ENCODE assay signal across 8 cellular contexts in the genomic region with DNA sequence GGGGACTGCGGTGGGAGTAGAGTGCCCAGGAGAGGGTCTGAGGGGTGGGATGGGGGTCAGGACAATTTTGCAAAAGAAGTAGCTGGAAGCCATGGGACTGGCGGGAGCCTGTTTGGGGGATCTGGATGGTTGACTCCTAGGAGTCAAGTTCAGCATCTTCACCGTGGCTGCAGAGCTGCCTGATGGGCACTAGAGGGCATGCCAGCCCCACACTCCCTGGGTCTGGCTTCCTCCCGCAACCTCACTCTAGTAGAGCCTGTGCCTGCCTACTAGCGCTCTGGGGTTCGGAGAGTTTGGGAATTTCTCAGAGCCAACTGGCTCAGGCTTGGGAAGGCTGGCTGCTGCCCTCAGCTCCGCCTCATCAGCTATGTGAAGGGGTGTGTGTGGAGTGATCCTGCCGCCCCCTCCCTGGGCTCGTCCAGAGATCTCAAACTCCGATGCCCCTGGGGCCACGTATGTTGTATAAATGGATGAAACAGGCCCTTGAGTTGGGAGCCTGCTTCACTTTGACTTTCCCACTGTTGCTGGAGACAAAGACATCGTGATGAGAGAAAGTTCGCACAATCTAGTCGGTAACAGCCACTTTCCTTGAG. TPM values are rescaled to one million over a fixed set of nuclear protein-coding genes. Genes with fewer than 3 reads are reported as not detected.
DNase-seq lines count a peak whose midpoint lies in the region; ATAC-seq, FAIRE-seq and TF ChIP-seq lines count a peak whose summit lies in the region.

No MANE protein-coding gene starts in this region.

- in situ Hi-C loops in Panc1 (cut with HindIII; ENCODE audit: low pct_unique_long_range_greater_than_20kb, low sequenced_read_pairs): no loop called here

- 45% methylated on average over 11 of the region's 14 CpGs for WGBS in A549 (ENCODE audit: missing lambda C conversion rate)
- WGBS in testis, 2 donors: 72 to 80% methylated on average over 11 to 13 of the region's 14 CpGs

- CTCF ChIA-PET in A549 (lab: Yijun Ruan, JAX) (interaction anchor here (0.6 to 9.9 kb wide), 50 partner anchors 8 to 602 kb away, joined by 3 to 123 read pairs (median 4); a partner anchor contains a TSS), Panc1 (lab: Charles Lee) (interaction anchor here (0.6 to 0.7 kb wide), 2 partner anchors 16 to 934 kb away, joined by 3 to 6 read pairs; no protein-coding TSS in a partner anchor)

- H3K36me3 Mint-ChIP-seq in activated T-cell treated with anti-CD3 and anti-CD28 coated beads, Interleukin-2, amount 50 U/mL, for 72 hours (ENCODE audit: insufficient read depth in 2 of 2): peaks cover 4 to 6% of the 10 kb centered on the region in 2 donors

- FAIRE-seq in A549 (lab: Jason Lieb, UNC) (peak; percentile 84), GM12891 (lab: Jason Lieb, UNC) (peak; percentile 96)

- no peaks in the 10 kb centered on the region for H3K9me3 Mint-ChIP-seq in activated T-cell treated with anti-CD3 and anti-CD28 coated beads, Interleukin-2, amount 50 U/mL, for 72 hours

- H3K27ac ChIP-seq in A549 (no peak overlapping the region), Panc1 (ENCODE audit: low read length) (no peak overlapping the region), neural cell (ENCODE audit: low read length) (no peak overlapping the region), testis (no peak overlapping the region)

- H3K4me2 ChIP-seq in A549: no peak overlapping the region
- H3K4me2 ChIP-seq in neural cell (ENCODE audit: low read length): no peak overlapping the region

- no peaks in the 10 kb centered on the region for H3K36me3 ChIP-seq in Panc1 (ENCODE audit: control insufficient read depth, insufficient read depth, low read length)
- no peaks in the 10 kb centered on the region for H3K36me3 ChIP-seq in neural cell (ENCODE audit: insufficient read depth, low read length)
- no peaks in the 10 kb centered on the region for H3K36me3 ChIP-seq in testis (ENCODE audit: low read depth, missing control alignments)

- H3K4me1 ChIP-seq in A549 (no peaks in the 10 kb centered on the region), Panc1 (ENCODE audit: control insufficient read depth, insufficient read depth, low read length) (no peaks in the 10 kb centered on the region), testis (no peaks in the 10 kb centered on the region)

- TF ChIP-seq POLR2A in A549 (IDR thresholded peaks at IDR 0.05; ENCODE audit: low read length): no peak
- TF ChIP-seq POLR2A in GM12891 (IDR thresholded peaks at IDR 0.05; ENCODE audit: low read depth, low read length): no peak
- no peak for TF ChIP-seq POLR2A in testis (IDR thresholded peaks at IDR 0.05)

- BruUV-seq in Panc1 (replicated peaks; lab: Mats Ljungman, UMichigan): TSS peak; percentile 90

- TF ChIP-seq EP300 in A549 (IDR thresholded peaks at IDR 0.05) (no peak), neural cell (conservative IDR thresholded peaks at IDR 0.05; ENCODE audit: poor library complexity, severe bottlenecking) (no peak)

- H3K79me2 ChIP-seq in neural cell (replicated peaks; ENCODE audit: insufficient read depth, low read length): no peaks in the 10 kb centered on the region

- H3K4me3 Mint-ChIP-seq in activated T-cell treated with anti-CD3 and anti-CD28 coated beads, Interleukin-2, amount 50 U/mL, for 72 hours: peak overlapping the region; percentile 38 to 57

- peaks cover 45% of the 10 kb centered on the region for H3K4me1 Mint-ChIP-seq in activated T-cell treated with anti-CD3 and anti-CD28 coated beads, Interleukin-2, amount 50 U/mL, for 72 hours (ENCODE audit: low read depth)

- TF ChIP-seq CTCF in A549 (IDR thresholded peaks at IDR 0.05) (peak; percentile 79), Panc1 (IDR thresholded peaks at IDR 0.05) (peak; percentile 97), neural cell (IDR thresholded peaks at IDR 0.05; ENCODE audit: poor library complexity, severe bottlenecking) (peak; percentile 91), testis (IDR thresholded peaks at IDR 0.05) (peak; percentile 43 to 78 (median 66))

- POLR2A ChIA-PET in A549 (lab: Yijun Ruan, JAX) (interaction anchor here (0.7 kb wide), 2 partner anchors 11 to 609 kb away, joined by 3 read pairs; a partner anchor contains a TSS), Panc1 (lab: Charles Lee) (no interaction called here)

- ATAC-seq in A549 (peak; percentile 77 to 87), Panc1 (peak; percentile 83)
- ATAC-seq in activated T-cell treated with anti-CD3 and anti-CD28 coated beads, Interleukin-2, amount 50 U/mL, for 72 hours (replicated peaks in 1 of 2): peak; percentile 44 to 50

- H3K9me2 ChIP-seq in neural cell (ENCODE audit: insufficient read depth, low read length): no peaks in the 10 kb centered on the region

- no peaks in the 10 kb centered on the region for H3F3A ChIP-seq in neural cell (ENCODE audit: insufficient read depth, low read length, poor library complexity, severe bottlenecking)

- TF ChIP-seq RAD21 in A549 (conservative IDR thresholded peaks at IDR 0.05 in 1 of 2, IDR thresholded peaks at IDR 0.05 in 1 of 2): peak; percentile 80 to 83
- peak; percentile 94 for TF ChIP-seq RAD21 in neural cell (conservative IDR thresholded peaks at IDR 0.05)

- no peaks in the 10 kb centered on the region for H3K27me3 Mint-ChIP-seq in activated T-cell treated with anti-CD3 and anti-CD28 coated beads, Interleukin-2, amount 50 U/mL, for 72 hours (ENCODE audit: low read depth)

- H3K9me3 ChIP-seq in A549 (no peaks in the 10 kb centered on the region), Panc1 (ENCODE audit: control insufficient read depth, insufficient read depth, low read depth, low read length) (no peaks in the 10 kb centered on the region), neural cell (ENCODE audit: low read length) (no peaks in the 10 kb centered on the region), testis (no peaks in the 10 kb centered on the region)

- no peak overlapping the region for H2AFZ ChIP-seq in neural cell (ENCODE audit: low read depth, low read length)

- H3K4me3 ChIP-seq in A549 (no peak overlapping the region), Panc1 (ENCODE audit: low read depth in 2 of 2, low read length in 2 of 2) (no peak overlapping the region), neural cell (ENCODE audit: low read length) (no peak overlapping the region), testis (no peak overlapping the region)

- H4K20me1 ChIP-seq in neural cell (ENCODE audit: insufficient read depth): no peaks in the 10 kb centered on the region

- H3K27me3 ChIP-seq in Panc1 (ENCODE audit: control insufficient read depth, insufficient read depth, low read length) (no peaks in the 10 kb centered on the region), neural cell (ENCODE audit: insufficient read depth, low read depth, low read length) (no peaks in the 10 kb centered on the region), testis (no peaks in the 10 kb centered on the region)

- H3K27ac Mint-ChIP-seq in activated T-cell treated with anti-CD3 and anti-CD28 coated beads, Interleukin-2, amount 50 U/mL, for 72 hours: no peak overlapping the region

- no peak overlapping the region for H3K9ac ChIP-seq in neural cell (ENCODE audit: low read length)

- DNase-seq in A549 (ENCODE audit: low read depth in 1 of 2, low spot score in 1 of 2): peak; percentile 77 to 78
- DNase-seq in GM12891 (ENCODE audit: insufficient read length, low spot score): peak; percentile 73
- DNase-seq in HK-2 (ENCODE audit: unreplicated experiment): peak; percentile 40
- peak; percentile 41 for DNase-seq in Panc1 (ENCODE audit: low read depth, low spot score)
- peak; percentile 66 to 69 for DNase-seq in activated T-cell treated with anti-CD3 and anti-CD28 coated beads, Interleukin-2, amount 50 U/mL, for 72 hours
- peak; percentile 69 for DNase-seq in fibroblast of gingiva (ENCODE audit: low read depth)
- peak; percentile 82 for DNase-seq in testis

- intact Hi-C loops in Panc1 (cut with micrococcal nuclease; ENCODE audit: unreplicated experiment) (no loop called here), testis (cut with DNase I; ENCODE audit: low total_unique reads) (no loop called here)

RNA-seq across cellular contexts. Expression of a gene that starts 10.8 kb away (rescaled TPM):
- 33.7 and 35.6 TPM in 2 replicates for polyA plus RNA-seq in A549 (2011; rRNA removed)
- polyA plus RNA-seq in A549 (2012; cell fraction: cytosol; rRNA removed): 37.8 and 52.9 TPM in 2 replicates
- 71.4 and 73.3 TPM in 2 replicates for polyA plus RNA-seq in A549 (2012; cell fraction: nucleus; rRNA removed)
- polyA plus RNA-seq in A549 (2017; fragmentation: RNase III; extraction: RNeasy Plus Mini Kit Qiagen cat#74134 plus additional on column Dnase treatment): 45.7 to 49.4 TPM (median 47.4 TPM) in 3 replicates
- polyA minus RNA-seq in A549 (2011; rRNA and poly(A)+ RNA removed): 72.8 and 73.0 TPM in 2 replicates
- 8.9 TPM for polyA plus RNA-seq in GM12891 (2012; ENCODE audit: low read depth, missing spikeins)
- 64.7 TPM for total RNA-seq in Panc1 (2021; ENCODE audit: unreplicated experiment)
- polyA plus RNA-seq in Panc1 (2012; ENCODE audit: insufficient read length): 61.7 TPM
- 10 to 100 TPM; 25.3 to 31.8 TPM for total RNA-seq in activated T-cell treated with anti-CD3 and anti-CD28 coated beads, Interleukin-2, amount 50 U/mL, for 72 hours
- 66.1 and 66.4 TPM in 2 replicates for polyA plus RNA-seq in neural cell
- polyA minus RNA-seq in neural cell: 48.5 and 48.7 TPM in 2 replicates
- total RNA-seq in testis: 10 to 100 TPM; 31.7 to 51.7 TPM
- polyA plus RNA-seq in testis (ENCODE audit: insufficient read depth, low read depth, low replicate concordance): 57.0 TPM

RNA-seq across cellular contexts. Expression of a gene that starts 27.6 kb away (rescaled TPM):
- not detected in 2 replicates for polyA plus RNA-seq in A549 (2011; rRNA removed)
- not detected in 2 replicates for polyA plus RNA-seq in A549 (2012; cell fraction: cytosol; rRNA removed)
- polyA plus RNA-seq in A549 (2012; cell fraction: nucleus; rRNA removed): not detected in 2 replicates
- polyA plus RNA-seq in A549 (2017; fragmentation: RNase III; extraction: RNeasy Plus Mini Kit Qiagen cat#74134 plus additional on column Dnase treatment): not detected in 3 replicates
- not detected in 2 replicates for polyA minus RNA-seq in A549 (2011; rRNA and poly(A)+ RNA removed)
- polyA plus RNA-seq in GM12891 (2012; ENCODE audit: low read depth, missing spikeins): not detected
- not detected for total RNA-seq in Panc1 (2021; ENCODE audit: unreplicated experiment)
- polyA plus RNA-seq in Panc1 (2012; ENCODE audit: insufficient read length): not detected
- not detected for total RNA-seq in activated T-cell treated with anti-CD3 and anti-CD28 coated beads, Interleukin-2, amount 50 U/mL, for 72 hours
- polyA plus RNA-seq in neural cell: 0.82 TPM in 1 of 2 replicates, not detected in the other
- 1.5 TPM in 1 of 2 replicates, not detected in the other for polyA minus RNA-seq in neural cell
- 1 to 10 TPM in 1 of 2 donors, under 1 TPM in 1; 0.99 to 2.4 TPM for total RNA-seq in testis
- 1.0 TPM for polyA plus RNA-seq in testis (ENCODE audit: insufficient read depth, low read depth, low replicate concordance)

RNA-seq across cellular contexts. Expression of a gene that starts 27.8 kb away (rescaled TPM):
- polyA plus RNA-seq in A549 (2011; rRNA removed) (0.26 and 0.37 TPM in 2 replicates), A549 (2017; fragmentation: RNase III; extraction: RNeasy Plus Mini Kit Qiagen cat#74134 plus additional on column Dnase treatment) (0.65 to 1.2 TPM (median 0.74 TPM) in 3 replicates), neural cell (10.1 and 12.5 TPM in 2 replicates), testis (ENCODE audit: insufficient read depth, low read depth, low replicate concordance) (0.62 TPM)
- 0.98 TPM in 2 replicates for polyA plus RNA-seq in A549 (2012; cell fraction: cytosol; rRNA removed)
- polyA plus RNA-seq in A549 (2012; cell fraction: nucleus; rRNA removed): 0.94 and 0.96 TPM in 2 replicates
- not detected in 2 replicates for polyA minus RNA-seq in A549 (2011; rRNA and poly(A)+ RNA removed)
- polyA plus RNA-seq in GM12891 (2012; ENCODE audit: low read depth, missing spikeins): 0.06 TPM
- total RNA-seq in Panc1 (2021; ENCODE audit: unreplicated experiment) (0.77 TPM), testis (under 1 TPM; 0.31 to 0.74 TPM)
- 0.62 TPM for polyA plus RNA-seq in Panc1 (2012; ENCODE audit: insufficient read length)
- total RNA-seq in activated T-cell treated with anti-CD3 and anti-CD28 coated beads, Interleukin-2, amount 50 U/mL, for 72 hours: under 1 TPM in 1 of 2 donors, not detected in 1; 0.81 TPM
- 7.3 and 8.1 TPM in 2 replicates for polyA minus RNA-seq in neural cell

RNA-seq across cellular contexts. Expression of a gene that starts 48.1 kb away (rescaled TPM):
- 3.1 and 4.2 TPM in 2 replicates for polyA plus RNA-seq in A549 (2011; rRNA removed)
- polyA plus RNA-seq in A549 (2012; cell fraction: cytosol; rRNA removed): 3.4 and 5.1 TPM in 2 replicates
- polyA plus RNA-seq in A549 (2012; cell fraction: nucleus; rRNA removed): 4.0 and 5.0 TPM in 2 replicates
- 6.1 to 6.7 TPM (median 6.4 TPM) in 3 replicates for polyA plus RNA-seq in A549 (2017; fragmentation: RNase III; extraction: RNeasy Plus Mini Kit Qiagen cat#74134 plus additional on column Dnase treatment)
- polyA minus RNA-seq in A549 (2011; rRNA and poly(A)+ RNA removed): 3.8 and 4.1 TPM in 2 replicates
- polyA plus RNA-seq in GM12891 (2012; ENCODE audit: low read depth, missing spikeins): 1.7 TPM
- total RNA-seq in Panc1 (2021; ENCODE audit: unreplicated experiment): 18.9 TPM
- polyA plus RNA-seq in Panc1 (2012; ENCODE audit: insufficient read length): 12.7 TPM
- 1 to 10 TPM; 1.4 to 2.0 TPM for total RNA-seq in activated T-cell treated with anti-CD3 and anti-CD28 coated beads, Interleukin-2, amount 50 U/mL, for 72 hours
- polyA plus RNA-seq in neural cell: 32.3 and 42.8 TPM in 2 replicates
- polyA minus RNA-seq in neural cell: 87.6 and 94.2 TPM in 2 replicates
- total RNA-seq in testis: 1 to 10 TPM; 5.7 to 8.4 TPM
- polyA plus RNA-seq in testis (ENCODE audit: insufficient read depth, low read depth, low replicate concordance): 2.5 TPM
